Comparison of ENCODE assay signal across 1 cellular context in the genomic region with DNA sequence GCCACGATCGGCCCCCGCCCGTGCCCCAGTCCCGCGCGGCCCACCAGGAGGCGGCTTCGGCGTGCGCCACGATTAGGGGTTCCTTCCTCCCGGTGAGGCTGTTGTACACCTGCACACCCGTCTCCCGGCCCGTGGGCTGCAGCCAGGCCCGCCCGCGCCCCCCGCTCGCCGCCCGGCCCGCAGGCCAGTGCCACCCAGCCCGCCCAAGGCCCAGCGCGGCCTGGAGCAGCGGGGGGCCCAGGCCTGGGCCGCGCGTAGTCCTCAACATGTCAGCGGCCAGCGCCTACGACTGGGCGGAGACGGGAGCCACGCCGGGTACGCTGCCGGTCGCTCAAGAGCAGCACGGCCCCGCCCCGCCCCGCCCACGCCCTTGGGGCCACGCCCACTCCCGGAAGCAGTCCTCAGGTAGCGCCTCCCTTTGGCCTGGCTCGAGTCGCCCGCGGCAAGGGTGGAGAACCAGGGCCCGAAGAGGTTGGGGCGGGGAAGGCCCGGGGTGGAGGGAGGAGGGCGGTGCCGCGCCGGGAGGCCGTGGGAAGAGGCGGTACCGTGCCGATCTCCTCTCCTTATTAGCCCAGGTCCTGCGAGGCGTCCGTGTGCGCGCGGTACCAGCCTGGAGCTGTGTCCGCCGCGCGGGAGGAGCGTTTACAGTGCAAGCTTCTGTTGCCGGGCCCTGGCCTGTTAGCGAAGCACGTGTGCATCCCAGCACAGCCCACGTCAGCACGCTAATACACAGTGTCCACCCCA.
TF ChIP-seq lines count a peak whose summit lies in the region.

A gene with protein sequence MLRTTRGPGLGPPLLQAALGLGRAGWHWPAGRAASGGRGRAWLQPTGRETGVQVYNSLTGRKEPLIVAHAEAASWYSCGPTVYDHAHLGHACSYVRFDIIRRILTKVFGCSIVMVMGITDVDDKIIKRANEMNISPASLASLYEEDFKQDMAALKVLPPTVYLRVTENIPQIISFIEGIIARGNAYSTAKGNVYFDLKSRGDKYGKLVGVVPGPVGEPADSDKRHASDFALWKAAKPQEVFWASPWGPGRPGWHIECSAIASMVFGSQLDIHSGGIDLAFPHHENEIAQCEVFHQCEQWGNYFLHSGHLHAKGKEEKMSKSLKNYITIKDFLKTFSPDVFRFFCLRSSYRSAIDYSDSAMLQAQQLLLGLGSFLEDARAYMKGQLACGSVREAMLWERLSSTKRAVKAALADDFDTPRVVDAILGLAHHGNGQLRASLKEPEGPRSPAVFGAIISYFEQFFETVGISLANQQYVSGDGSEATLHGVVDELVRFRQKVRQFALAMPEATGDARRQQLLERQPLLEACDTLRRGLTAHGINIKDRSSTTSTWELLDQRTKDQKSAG (minus strand): TSS at position 291 of the 744 bp plus-strand sequence. CDS start 23 bp downstream, at position 268.

TF ChIP-seq in HepG2, 621 proteins besides CTCF, POLR2A, EP300 and RAD21 (continued from another document and continues in another):
- TF ChIP-seq, protein P1, sequence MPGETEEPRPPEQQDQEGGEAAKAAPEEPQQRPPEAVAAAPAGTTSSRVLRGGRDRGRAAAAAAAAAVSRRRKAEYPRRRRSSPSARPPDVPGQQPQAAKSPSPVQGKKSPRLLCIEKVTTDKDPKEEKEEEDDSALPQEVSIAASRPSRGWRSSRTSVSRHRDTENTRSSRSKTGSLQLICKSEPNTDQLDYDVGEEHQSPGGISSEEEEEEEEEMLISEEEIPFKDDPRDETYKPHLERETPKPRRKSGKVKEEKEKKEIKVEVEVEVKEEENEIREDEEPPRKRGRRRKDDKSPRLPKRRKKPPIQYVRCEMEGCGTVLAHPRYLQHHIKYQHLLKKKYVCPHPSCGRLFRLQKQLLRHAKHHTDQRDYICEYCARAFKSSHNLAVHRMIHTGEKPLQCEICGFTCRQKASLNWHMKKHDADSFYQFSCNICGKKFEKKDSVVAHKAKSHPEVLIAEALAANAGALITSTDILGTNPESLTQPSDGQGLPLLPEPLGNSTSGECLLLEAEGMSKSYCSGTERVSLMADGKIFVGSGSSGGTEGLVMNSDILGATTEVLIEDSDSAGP (CRISPR knock-in tag; IDR thresholded peaks at IDR 0.05; ENCODE audit: borderline replicate concordance): peak; percentile 63; the same call in 1 of the 2 replicates
- TF ChIP-seq ZNF598 (CRISPR knock-in tag; IDR thresholded peaks at IDR 0.05; ENCODE audit: borderline replicate concordance) (no peak), MED13 (CRISPR knock-in tag; IDR thresholded peaks at IDR 0.05) (no peak; the same call in 1 of the 2 replicates), FOXC1 (CRISPR knock-in tag; IDR thresholded peaks at IDR 0.05; ENCODE audit: borderline replicate concordance) (no peak; the same call in 1 of the 2 replicates), CHCHD3 (CRISPR knock-in tag; IDR thresholded peaks at IDR 0.05) (no peak), NAIF1 (CRISPR knock-in tag; IDR thresholded peaks at IDR 0.05; ENCODE audit: borderline replicate concordance) (no peak), ZNF570 (CRISPR knock-in tag; IDR thresholded peaks at IDR 0.05; ENCODE audit: borderline replicate concordance) (no peak), SRY (CRISPR knock-in tag; IDR thresholded peaks at IDR 0.05) (peak; percentile 66), ZNF816 (CRISPR knock-in tag; IDR thresholded peaks at IDR 0.05; ENCODE audit: borderline replicate concordance) (no peak), DPF2 (CRISPR knock-in tag; IDR thresholded peaks at IDR 0.05; ENCODE audit: borderline replicate concordance, low read depth) (no peak), ZSCAN22 (CRISPR knock-in tag; IDR thresholded peaks at IDR 0.05) (no peak), CREM (IDR thresholded peaks at IDR 0.05) (no peak), CREM (CRISPR knock-in tag; IDR thresholded peaks at IDR 0.05) (no peak), HNF4G (IDR thresholded peaks at IDR 0.05; ENCODE audit: borderline replicate concordance, low read depth, low read length) (no peak), HNF4G (CRISPR knock-in tag; IDR thresholded peaks at IDR 0.05; ENCODE audit: borderline replicate concordance, low read depth) (no peak), ZSCAN20 (CRISPR knock-in tag; IDR thresholded peaks at IDR 0.05; ENCODE audit: borderline replicate concordance) (no peak), POLR2AphosphoS5 (IDR thresholded peaks at IDR 0.05; ENCODE audit: low read depth, low read length) (peak; percentile 70), ZNF569 (CRISPR knock-in tag; IDR thresholded peaks at IDR 0.05; ENCODE audit: borderline replicate concordance) (no peak), FOXJ3 (CRISPR knock-in tag; IDR thresholded peaks at IDR 0.05; ENCODE audit: borderline replicate concordance) (no peak)
- TF ChIP-seq, protein P2, sequence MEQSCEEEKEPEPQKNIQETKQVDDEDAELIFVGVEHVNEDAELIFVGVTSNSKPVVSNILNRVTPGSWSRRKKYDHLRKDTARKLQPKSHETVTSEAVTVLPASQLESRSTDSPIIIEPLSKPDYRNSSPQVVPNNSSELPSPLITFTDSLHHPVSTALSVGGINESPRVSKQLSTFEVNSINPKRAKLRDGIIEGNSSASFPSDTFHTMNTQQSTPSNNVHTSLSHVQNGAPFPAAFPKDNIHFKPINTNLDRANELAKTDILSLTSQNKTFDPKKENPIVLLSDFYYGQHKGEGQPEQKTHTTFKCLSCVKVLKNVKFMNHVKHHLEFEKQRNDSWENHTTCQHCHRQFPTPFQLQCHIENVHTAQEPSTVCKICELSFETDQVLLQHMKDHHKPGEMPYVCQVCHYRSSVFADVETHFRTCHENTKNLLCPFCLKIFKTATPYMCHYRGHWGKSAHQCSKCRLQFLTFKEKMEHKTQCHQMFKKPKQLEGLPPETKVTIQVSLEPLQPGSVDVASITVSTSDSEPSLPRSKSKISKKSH (CRISPR knock-in tag; IDR thresholded peaks at IDR 0.05; ENCODE audit: borderline replicate concordance): no peak
- TF ChIP-seq, protein P3, sequence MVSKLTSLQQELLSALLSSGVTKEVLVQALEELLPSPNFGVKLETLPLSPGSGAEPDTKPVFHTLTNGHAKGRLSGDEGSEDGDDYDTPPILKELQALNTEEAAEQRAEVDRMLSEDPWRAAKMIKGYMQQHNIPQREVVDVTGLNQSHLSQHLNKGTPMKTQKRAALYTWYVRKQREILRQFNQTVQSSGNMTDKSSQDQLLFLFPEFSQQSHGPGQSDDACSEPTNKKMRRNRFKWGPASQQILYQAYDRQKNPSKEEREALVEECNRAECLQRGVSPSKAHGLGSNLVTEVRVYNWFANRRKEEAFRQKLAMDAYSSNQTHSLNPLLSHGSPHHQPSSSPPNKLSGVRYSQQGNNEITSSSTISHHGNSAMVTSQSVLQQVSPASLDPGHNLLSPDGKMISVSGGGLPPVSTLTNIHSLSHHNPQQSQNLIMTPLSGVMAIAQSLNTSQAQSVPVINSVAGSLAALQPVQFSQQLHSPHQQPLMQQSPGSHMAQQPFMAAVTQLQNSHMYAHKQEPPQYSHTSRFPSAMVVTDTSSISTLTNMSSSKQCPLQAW (CRISPR knock-in tag; IDR thresholded peaks at IDR 0.05): peak; percentile 66; the same call in 1 of the 2 replicates
- TF ChIP-seq, protein P4, sequence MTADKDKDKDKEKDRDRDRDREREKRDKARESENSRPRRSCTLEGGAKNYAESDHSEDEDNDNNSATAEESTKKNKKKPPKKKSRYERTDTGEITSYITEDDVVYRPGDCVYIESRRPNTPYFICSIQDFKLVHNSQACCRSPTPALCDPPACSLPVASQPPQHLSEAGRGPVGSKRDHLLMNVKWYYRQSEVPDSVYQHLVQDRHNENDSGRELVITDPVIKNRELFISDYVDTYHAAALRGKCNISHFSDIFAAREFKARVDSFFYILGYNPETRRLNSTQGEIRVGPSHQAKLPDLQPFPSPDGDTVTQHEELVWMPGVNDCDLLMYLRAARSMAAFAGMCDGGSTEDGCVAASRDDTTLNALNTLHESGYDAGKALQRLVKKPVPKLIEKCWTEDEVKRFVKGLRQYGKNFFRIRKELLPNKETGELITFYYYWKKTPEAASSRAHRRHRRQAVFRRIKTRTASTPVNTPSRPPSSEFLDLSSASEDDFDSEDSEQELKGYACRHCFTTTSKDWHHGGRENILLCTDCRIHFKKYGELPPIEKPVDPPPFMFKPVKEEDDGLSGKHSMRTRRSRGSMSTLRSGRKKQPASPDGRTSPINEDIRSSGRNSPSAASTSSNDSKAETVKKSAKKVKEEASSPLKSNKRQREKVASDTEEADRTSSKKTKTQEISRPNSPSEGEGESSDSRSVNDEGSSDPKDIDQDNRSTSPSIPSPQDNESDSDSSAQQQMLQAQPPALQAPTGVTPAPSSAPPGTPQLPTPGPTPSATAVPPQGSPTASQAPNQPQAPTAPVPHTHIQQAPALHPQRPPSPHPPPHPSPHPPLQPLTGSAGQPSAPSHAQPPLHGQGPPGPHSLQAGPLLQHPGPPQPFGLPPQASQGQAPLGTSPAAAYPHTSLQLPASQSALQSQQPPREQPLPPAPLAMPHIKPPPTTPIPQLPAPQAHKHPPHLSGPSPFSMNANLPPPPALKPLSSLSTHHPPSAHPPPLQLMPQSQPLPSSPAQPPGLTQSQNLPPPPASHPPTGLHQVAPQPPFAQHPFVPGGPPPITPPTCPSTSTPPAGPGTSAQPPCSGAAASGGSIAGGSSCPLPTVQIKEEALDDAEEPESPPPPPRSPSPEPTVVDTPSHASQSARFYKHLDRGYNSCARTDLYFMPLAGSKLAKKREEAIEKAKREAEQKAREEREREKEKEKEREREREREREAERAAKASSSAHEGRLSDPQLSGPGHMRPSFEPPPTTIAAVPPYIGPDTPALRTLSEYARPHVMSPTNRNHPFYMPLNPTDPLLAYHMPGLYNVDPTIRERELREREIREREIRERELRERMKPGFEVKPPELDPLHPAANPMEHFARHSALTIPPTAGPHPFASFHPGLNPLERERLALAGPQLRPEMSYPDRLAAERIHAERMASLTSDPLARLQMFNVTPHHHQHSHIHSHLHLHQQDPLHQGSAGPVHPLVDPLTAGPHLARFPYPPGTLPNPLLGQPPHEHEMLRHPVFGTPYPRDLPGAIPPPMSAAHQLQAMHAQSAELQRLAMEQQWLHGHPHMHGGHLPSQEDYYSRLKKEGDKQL (CRISPR knock-in tag; IDR thresholded peaks at IDR 0.05; ENCODE audit: low read depth): no peak
- TF ChIP-seq, protein P5, sequence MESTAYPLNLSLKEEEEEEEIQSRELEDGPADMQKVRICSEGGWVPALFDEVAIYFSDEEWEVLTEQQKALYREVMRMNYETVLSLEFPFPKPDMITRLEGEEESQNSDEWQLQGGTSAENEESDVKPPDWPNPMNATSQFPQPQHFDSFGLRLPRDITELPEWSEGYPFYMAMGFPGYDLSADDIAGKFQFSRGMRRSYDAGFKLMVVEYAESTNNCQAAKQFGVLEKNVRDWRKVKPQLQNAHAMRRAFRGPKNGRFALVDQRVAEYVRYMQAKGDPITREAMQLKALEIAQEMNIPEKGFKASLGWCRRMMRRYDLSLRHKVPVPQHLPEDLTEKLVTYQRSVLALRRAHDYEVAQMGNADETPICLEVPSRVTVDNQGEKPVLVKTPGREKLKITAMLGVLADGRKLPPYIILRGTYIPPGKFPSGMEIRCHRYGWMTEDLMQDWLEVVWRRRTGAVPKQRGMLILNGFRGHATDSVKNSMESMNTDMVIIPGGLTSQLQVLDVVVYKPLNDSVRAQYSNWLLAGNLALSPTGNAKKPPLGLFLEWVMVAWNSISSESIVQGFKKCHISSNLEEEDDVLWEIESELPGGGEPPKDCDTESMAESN (CRISPR knock-in tag; conservative IDR thresholded peaks at IDR 0.05): peak; percentile 58; the same call in 1 of the 2 replicates
- TF ChIP-seq, protein P6, sequence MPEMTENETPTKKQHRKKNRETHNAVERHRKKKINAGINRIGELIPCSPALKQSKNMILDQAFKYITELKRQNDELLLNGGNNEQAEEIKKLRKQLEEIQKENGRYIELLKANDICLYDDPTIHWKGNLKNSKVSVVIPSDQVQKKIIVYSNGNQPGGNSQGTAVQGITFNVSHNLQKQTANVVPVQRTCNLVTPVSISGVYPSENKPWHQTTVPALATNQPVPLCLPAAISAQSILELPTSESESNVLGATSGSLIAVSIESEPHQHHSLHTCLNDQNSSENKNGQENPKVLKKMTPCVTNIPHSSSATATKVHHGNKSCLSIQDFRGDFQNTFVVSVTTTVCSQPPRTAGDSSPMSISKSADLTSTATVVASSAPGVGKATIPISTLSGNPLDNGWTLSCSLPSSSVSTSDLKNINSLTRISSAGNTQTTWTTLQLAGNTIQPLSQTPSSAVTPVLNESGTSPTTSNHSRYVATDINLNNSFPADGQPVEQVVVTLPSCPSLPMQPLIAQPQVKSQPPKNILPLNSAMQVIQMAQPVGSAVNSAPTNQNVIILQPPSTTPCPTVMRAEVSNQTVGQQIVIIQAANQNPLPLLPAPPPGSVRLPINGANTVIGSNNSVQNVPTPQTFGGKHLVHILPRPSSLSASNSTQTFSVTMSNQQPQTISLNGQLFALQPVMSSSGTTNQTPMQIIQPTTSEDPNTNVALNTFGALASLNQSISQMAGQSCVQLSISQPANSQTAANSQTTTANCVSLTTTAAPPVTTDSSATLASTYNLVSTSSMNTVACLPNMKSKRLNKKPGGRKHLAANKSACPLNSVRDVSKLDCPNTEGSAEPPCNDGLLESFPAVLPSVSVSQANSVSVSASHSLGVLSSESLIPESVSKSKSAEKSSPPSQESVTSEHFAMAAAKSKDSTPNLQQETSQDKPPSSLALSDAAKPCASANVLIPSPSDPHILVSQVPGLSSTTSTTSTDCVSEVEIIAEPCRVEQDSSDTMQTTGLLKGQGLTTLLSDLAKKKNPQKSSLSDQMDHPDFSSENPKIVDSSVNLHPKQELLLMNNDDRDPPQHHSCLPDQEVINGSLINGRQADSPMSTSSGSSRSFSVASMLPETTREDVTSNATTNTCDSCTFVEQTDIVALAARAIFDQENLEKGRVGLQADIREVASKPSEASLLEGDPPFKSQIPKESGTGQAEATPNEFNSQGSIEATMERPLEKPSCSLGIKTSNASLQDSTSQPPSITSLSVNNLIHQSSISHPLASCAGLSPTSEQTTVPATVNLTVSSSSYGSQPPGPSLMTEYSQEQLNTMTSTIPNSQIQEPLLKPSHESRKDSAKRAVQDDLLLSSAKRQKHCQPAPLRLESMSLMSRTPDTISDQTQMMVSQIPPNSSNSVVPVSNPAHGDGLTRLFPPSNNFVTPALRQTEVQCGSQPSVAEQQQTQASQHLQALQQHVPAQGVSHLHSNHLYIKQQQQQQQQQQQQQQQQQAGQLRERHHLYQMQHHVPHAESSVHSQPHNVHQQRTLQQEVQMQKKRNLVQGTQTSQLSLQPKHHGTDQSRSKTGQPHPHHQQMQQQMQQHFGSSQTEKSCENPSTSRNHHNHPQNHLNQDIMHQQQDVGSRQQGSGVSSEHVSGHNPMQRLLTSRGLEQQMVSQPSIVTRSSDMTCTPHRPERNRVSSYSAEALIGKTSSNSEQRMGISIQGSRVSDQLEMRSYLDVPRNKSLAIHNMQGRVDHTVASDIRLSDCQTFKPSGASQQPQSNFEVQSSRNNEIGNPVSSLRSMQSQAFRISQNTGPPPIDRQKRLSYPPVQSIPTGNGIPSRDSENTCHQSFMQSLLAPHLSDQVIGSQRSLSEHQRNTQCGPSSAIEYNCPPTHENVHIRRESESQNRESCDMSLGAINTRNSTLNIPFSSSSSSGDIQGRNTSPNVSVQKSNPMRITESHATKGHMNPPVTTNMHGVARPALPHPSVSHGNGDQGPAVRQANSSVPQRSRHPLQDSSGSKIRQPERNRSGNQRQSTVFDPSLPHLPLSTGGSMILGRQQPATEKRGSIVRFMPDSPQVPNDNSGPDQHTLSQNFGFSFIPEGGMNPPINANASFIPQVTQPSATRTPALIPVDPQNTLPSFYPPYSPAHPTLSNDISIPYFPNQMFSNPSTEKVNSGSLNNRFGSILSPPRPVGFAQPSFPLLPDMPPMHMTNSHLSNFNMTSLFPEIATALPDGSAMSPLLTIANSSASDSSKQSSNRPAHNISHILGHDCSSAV (CRISPR knock-in tag; IDR thresholded peaks at IDR 0.05; ENCODE audit: borderline replicate concordance): no peak
- TF ChIP-seq, protein P7, sequence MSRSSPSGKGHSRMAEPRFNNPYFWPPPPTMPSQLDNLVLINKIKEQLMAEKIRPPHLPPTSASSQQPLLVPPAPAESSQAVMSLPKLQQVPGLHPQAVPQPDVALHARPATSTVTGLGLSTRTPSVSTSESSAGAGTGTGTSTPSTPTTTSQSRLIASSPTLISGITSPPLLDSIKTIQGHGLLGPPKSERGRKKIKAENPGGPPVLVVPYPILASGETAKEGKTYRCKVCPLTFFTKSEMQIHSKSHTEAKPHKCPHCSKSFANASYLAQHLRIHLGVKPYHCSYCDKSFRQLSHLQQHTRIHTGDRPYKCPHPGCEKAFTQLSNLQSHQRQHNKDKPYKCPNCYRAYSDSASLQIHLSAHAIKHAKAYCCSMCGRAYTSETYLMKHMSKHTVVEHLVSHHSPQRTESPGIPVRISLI (CRISPR knock-in tag; IDR thresholded peaks at IDR 0.05; ENCODE audit: borderline replicate concordance): no peak
